35 cellular contexts compared by ENCODE assay signal in the genomic region with DNA sequence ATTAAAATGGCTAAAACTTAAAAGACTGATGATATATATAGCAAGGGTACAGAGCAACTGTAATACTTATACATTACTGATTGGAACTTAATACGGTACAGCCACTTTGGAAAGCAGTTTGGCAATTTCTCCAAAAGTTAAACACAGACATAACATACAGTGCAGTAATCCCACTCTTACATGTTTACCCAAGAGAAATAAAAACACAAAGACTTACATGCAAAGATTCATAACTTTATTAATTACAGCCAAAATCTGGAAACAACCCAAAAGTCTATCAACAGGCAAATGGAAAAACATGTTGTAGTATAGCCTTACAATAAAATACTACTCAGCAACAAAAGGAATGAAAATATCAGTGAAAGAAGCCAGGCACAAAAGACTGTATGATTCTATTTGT.
DNase-seq lines count a peak whose midpoint lies in the region; TF ChIP-seq lines count a peak whose summit lies in the region.
"Had no signal": no experiment of that assay in that cellular context is flagged by ENCODE, and none has a peak within 500 bp of the region (broad histone marks: within the 10 kb centered on the region; RNA-seq: fewer than 3 reads in every experiment).

No MANE protein-coding gene starts in this region.

- CTCF ChIA-PET in activated CD4-positive, alpha-beta T cell treated with anti-CD3 and anti-CD28 coated beads, Interleukin-2, amount 10 ng/mL, durations not matched to agents 7 days and 5 days (lab: Charles Lee) = no interaction called here

- H3K4me3 Mint-ChIP-seq in nephron = no peak overlapping the region
- no peak overlapping the region for H3K4me3 Mint-ChIP-seq in activated CD4-positive, alpha-beta T cell treated with anti-CD3 and anti-CD28 coated beads, Interleukin-2, amount 10 ng/mL, durations not matched to agents 7 days and 5 days
- H3K4me3 Mint-ChIP-seq: B cell; CD14-positive monocyte; CD4-positive, alpha-beta memory T cell; CD4-positive, alpha-beta T cell; CD4-positive, CD25-positive, alpha-beta regulatory T cell; CD8-positive, alpha-beta memory T cell; CD8-positive, alpha-beta T cell had no signal

- 73 to 81% (median 77%) methylated on average over 1 of the region's 1 CpG for WGBS in adrenal gland, 4 donors

- H3K9me3 Mint-ChIP-seq in nephron = peaks cover 13% of the 10 kb centered on the region
- no peaks in the 10 kb centered on the region for H3K9me3 Mint-ChIP-seq in activated CD4-positive, alpha-beta T cell treated with anti-CD3 and anti-CD28 coated beads, Interleukin-2, amount 10 ng/mL, durations not matched to agents 7 days and 5 days

- H3K9ac ChIP-seq in adipocyte (ENCODE audit: low read length) = no peak overlapping the region
- H3K9ac ChIP-seq: BLaER1; BLaER1 treated with 17β-estradiol and CSF1 and Interleukin-3, amounts not matched to agents 10 nM and 100 nM had no signal

- H3K36me3 ChIP-seq in adipocyte (ENCODE audit: control insufficient read depth, insufficient read depth, low read length, severe bottlenecking) = no peaks in the 10 kb centered on the region
- H3K36me3 ChIP-seq in adrenal gland (replicated peaks in 1 of 2) = no peaks in the 10 kb centered on the region
- H3K36me3 ChIP-seq: BE2C had no signal

- no peak overlapping the region for H3K27ac ChIP-seq in adrenal gland
- H3K27ac ChIP-seq: 22Rv1; A549; BLaER1; BLaER1 treated with 17β-estradiol and CSF1 and Interleukin-3, amounts not matched to agents 10 nM and 100 nM; C4-2B had no signal

- H3K27me3 ChIP-seq in adipocyte (replicated peaks; ENCODE audit: control insufficient read depth, insufficient read depth, low read length) (no peaks in the 10 kb centered on the region), adrenal gland (no peaks in the 10 kb centered on the region)
- H3K27me3 ChIP-seq: BE2C; BLaER1; BLaER1 treated with 17β-estradiol and CSF1 and Interleukin-3, amounts not matched to agents 10 nM and 100 nM had no signal

- peak overlapping the region; percentile 26 to 92 (median 85) for H3K27ac Mint-ChIP-seq in nephron
- H3K27ac Mint-ChIP-seq in activated CD4-positive, alpha-beta T cell treated with anti-CD3 and anti-CD28 coated beads, Interleukin-2, amount 10 ng/mL, durations not matched to agents 7 days and 5 days = no peak overlapping the region
- H3K27ac Mint-ChIP-seq: B cell; CD14-positive monocyte; CD4-positive, alpha-beta T cell; CD4-positive, CD25-positive, alpha-beta regulatory T cell; CD8-positive, alpha-beta memory T cell; CD8-positive, alpha-beta T cell had no signal

- no peak overlapping the region for H3K4me3 ChIP-seq in LNCaP clone FGC (ENCODE audit: low read depth, low read length)
- no peak overlapping the region for H3K4me3 ChIP-seq in adipocyte (ENCODE audit: low read length)
- no peak overlapping the region for H3K4me3 ChIP-seq in adrenal gland
- H3K4me3 ChIP-seq: A549; BLaER1; BLaER1 treated with 17β-estradiol and CSF1 and Interleukin-3, amounts not matched to agents 10 nM and 100 nM had no signal

- H3K4me1 Mint-ChIP-seq in nephron = peaks cover 6% of the 10 kb centered on the region
- no peaks in the 10 kb centered on the region for H3K4me1 Mint-ChIP-seq in activated CD4-positive, alpha-beta T cell treated with anti-CD3 and anti-CD28 coated beads, Interleukin-2, amount 10 ng/mL, durations not matched to agents 7 days and 5 days
- H3K4me1 Mint-ChIP-seq: B cell; CD14-positive monocyte; CD4-positive, alpha-beta memory T cell; CD4-positive, CD25-positive, alpha-beta regulatory T cell; CD8-positive, alpha-beta memory T cell had no signal

- H3K36me3 Mint-ChIP-seq in nephron (ENCODE audit: low read depth) = no peaks in the 10 kb centered on the region
- H3K36me3 Mint-ChIP-seq in activated CD4-positive, alpha-beta T cell treated with anti-CD3 and anti-CD28 coated beads, Interleukin-2, amount 10 ng/mL, durations not matched to agents 7 days and 5 days (ENCODE audit: low read depth) = no peaks in the 10 kb centered on the region
- H3K36me3 Mint-ChIP-seq: CD14-positive monocyte; CD4-positive, alpha-beta memory T cell; CD4-positive, CD25-positive, alpha-beta regulatory T cell; CD8-positive, alpha-beta memory T cell; CD8-positive, alpha-beta T cell had no signal

- intact Hi-C loops in adrenal gland (cut with DNase I) = no loop called here

- DNase-seq in LNCaP clone FGC (ENCODE audit: low read depth) (peak; percentile 91), adipocyte (ENCODE audit: low read depth) (peak; percentile 4), left kidney (ENCODE audit: low read depth, low spot score) (peak; percentile 4), adrenal gland (no peak), RKO (ENCODE audit: low spot score) (no peak), CD1c-positive myeloid dendritic cell (ENCODE audit: extremely low spot score) (no peak)
- DNase-seq in activated CD4-positive, alpha-beta T cell treated with anti-CD3 and anti-CD28 coated beads, Interleukin-2, amount 10 ng/mL, durations not matched to agents 7 days and 5 days = no peak
- DNase-seq: 8988T; ACHN; AML-193; BE2C; C1 segment of cervical spinal cord; Caco-2; Calu3; CD4-positive, alpha-beta memory T cell; CD4-positive, alpha-beta T cell; CD4-positive, CD25-positive, alpha-beta regulatory T cell; CD8-positive, alpha-beta memory T cell; CD8-positive, alpha-beta T cell; COR-L47; DMS 273 treated with DMSO at 0.1 percent for 48 hours; DMS153; DMS53; DMS79; DMS79 treated with DMSO at 0.1 percent for 48 hours; DND-41; EL had no signal

- H3K4me1 ChIP-seq in adipocyte (ENCODE audit: control insufficient read depth, insufficient read depth, low read length) (no peaks in the 10 kb centered on the region), adrenal gland (replicated peaks in 1 of 2) (no peaks in the 10 kb centered on the region)
- H3K4me1 ChIP-seq: A549, BE2C, Caco-2 had no signal

- peaks cover 10% of the 10 kb centered on the region for H3K27me3 Mint-ChIP-seq in nephron (ENCODE audit: low read depth)
- no peaks in the 10 kb centered on the region for H3K27me3 Mint-ChIP-seq in activated CD4-positive, alpha-beta T cell treated with anti-CD3 and anti-CD28 coated beads, Interleukin-2, amount 10 ng/mL, durations not matched to agents 7 days and 5 days
- H3K27me3 Mint-ChIP-seq: B cell; CD4-positive, alpha-beta memory T cell; CD4-positive, alpha-beta T cell; CD4-positive, CD25-positive, alpha-beta regulatory T cell had no signal

- POLR2A ChIA-PET in activated CD4-positive, alpha-beta T cell treated with anti-CD3 and anti-CD28 coated beads, Interleukin-2, amount 10 ng/mL, durations not matched to agents 7 days and 5 days (lab: Charles Lee) = no interaction called here

- H3K9me3 ChIP-seq in adipocyte (ENCODE audit: control insufficient read depth, low read length) = no peaks in the 10 kb centered on the region
- H3K9me3 ChIP-seq in adrenal gland (replicated peaks in 1 of 3) = peaks cover 0 to 7% (median 0%) of the 10 kb centered on the region in 3 donors
- H3K9me3 ChIP-seq: A549, BE2C, Caco-2 had no signal

- TF ChIP-seq CTCF in LNCaP clone FGC (IDR thresholded peaks at IDR 0.05; ENCODE audit: control insufficient read depth, extremely low read depth, insufficient read depth) (no peak), nephron (IDR thresholded peaks at IDR 0.05; ENCODE audit: unreplicated experiment in 3 of 3) (no peak), adrenal gland (IDR thresholded peaks at IDR 0.05) (no peak)

- no peak for TF ChIP-seq POLR2A in adrenal gland (IDR thresholded peaks at IDR 0.05)

Comparison
In these comparisons a context has a peak if more than half of its experiments do, and no peak if none do; other contexts are left out.
1. DNase-seq: peak in LNCaP clone FGC (single experiment), adipocyte (single experiment) and left kidney (single experiment); none in adrenal gland (0 of 7), activated CD4-positive, alpha-beta T cell treated with anti-CD3 and anti-CD28 coated beads, Interleukin-2, amount 10 ng/mL, durations not matched to agents 7 days and 5 days (single experiment), RKO (single experiment) and CD1c-positive myeloid dendritic cell (single experiment).